ENCODE assay signal across 20 cellular contexts in genomic region chr22:19022755-19023154, GRCh38.
"Had no signal": no experiment of that assay in that cellular context is flagged by ENCODE, and none has a peak within 500 bp of the region (broad histone marks: within the 10 kb centered on the region; RNA-seq: fewer than 3 reads in every experiment).

No MANE protein-coding gene starts in this region.

- H3K4me1 Mint-ChIP-seq: activated CD4-positive, alpha-beta T cell treated with anti-CD3 and anti-CD28 coated beads, Interleukin-2, amount 10 ng/mL, durations not matched to agents 24 days and 14 days had no signal

- H3K27ac ChIP-seq: colonic mucosa, heart left ventricle, prostate gland, right atrium auricular region, suprapubic skin, transverse colon had no signal

- H3K27me3 ChIP-seq: colonic mucosa had no signal

- H3K36me3 ChIP-seq: colonic mucosa, heart left ventricle, prostate gland, right atrium auricular region, suprapubic skin, transverse colon had no signal

- H3K4me3 Mint-ChIP-seq: activated CD4-positive, alpha-beta T cell treated with anti-CD3 and anti-CD28 coated beads, Interleukin-2, amount 10 ng/mL, durations not matched to agents 24 days and 14 days; activated CD8-positive, alpha-beta T cell treated with anti-CD3 and anti-CD28 coated beads for 36 hours; activated T-helper 17 cell treated with anti-CD3 and anti-CD28 coated beads, Interleukin-2, amount 50 U/mL, for 72 hours; stimulated activated naive CD8-positive, alpha-beta T cell treated with anti-CD3 and anti-CD28 coated beads, Interleukin-15, Interleukin-2, amounts not matched to agents 100 ng/mL and 50 ng/mL, for 24 hours; T-helper 2 cell treated with Interferon-gamma antibody and Interleukin-4, amounts not matched to agents 5 μg/mL and 100 μg/mL, for 36 hours had no signal

- H3K9me3 Mint-ChIP-seq: activated CD4-positive, alpha-beta T cell treated with anti-CD3 and anti-CD28 coated beads, Interleukin-2, amount 10 ng/mL, durations not matched to agents 24 days and 14 days; activated CD8-positive, alpha-beta T cell treated with anti-CD3 and anti-CD28 coated beads for 36 hours; activated T-helper 17 cell treated with anti-CD3 and anti-CD28 coated beads, Interleukin-2, amount 50 U/mL, for 72 hours; brain; stimulated activated naive CD8-positive, alpha-beta T cell treated with anti-CD3 and anti-CD28 coated beads, Interleukin-15, Interleukin-2, amounts not matched to agents 100 ng/mL and 50 ng/mL, for 24 hours; T-helper 2 cell treated with Interferon-gamma antibody and Interleukin-4, amounts not matched to agents 5 μg/mL and 100 μg/mL, for 36 hours had no signal

- FAIRE-seq: frontal cortex had no signal

- H3K4me3 ChIP-seq: colonic mucosa, heart left ventricle, prostate gland, right atrium auricular region, suprapubic skin, transverse colon had no signal

- H3K9me3 ChIP-seq: colonic mucosa, heart left ventricle, prostate gland, right atrium auricular region, suprapubic skin, transverse colon had no signal

- H3K4me1 ChIP-seq: colonic mucosa, heart left ventricle, prostate gland, right atrium auricular region, suprapubic skin, transverse colon had no signal

- ATAC-seq: activated CD8-positive, alpha-beta T cell treated with anti-CD3 and anti-CD28 coated beads for 36 hours; activated T-helper 17 cell treated with anti-CD3 and anti-CD28 coated beads, Interleukin-2, amount 50 U/mL, for 72 hours; heart left ventricle; left ventricle myocardium superior had no signal

- DNase-seq: activated CD4-positive, alpha-beta T cell treated with anti-CD3 and anti-CD28 coated beads, Interleukin-2, amount 10 ng/mL, durations not matched to agents 24 days and 14 days; activated CD8-positive, alpha-beta T cell treated with anti-CD3 and anti-CD28 coated beads for 36 hours; activated naive CD4-positive, alpha-beta T cell; activated T-cell treated with anti-CD3 and anti-CD28 coated beads, Interleukin-2, amount 50 U/mL, for 1 hour; anterior cingulate cortex; caudate nucleus; colonic mucosa; heart left ventricle; kidney glomerular epithelial cell; left ventricle myocardium superior; stimulated activated CD4-positive, alpha-beta T cell treated with anti-CD3 and anti-CD28 coated beads, Interleukin-2, amount 100 ng/mL, for 24 hours; transverse colon had no signal

- H3K27ac Mint-ChIP-seq: activated CD4-positive, alpha-beta T cell treated with anti-CD3 and anti-CD28 coated beads, Interleukin-2, amount 10 ng/mL, durations not matched to agents 24 days and 14 days; activated CD8-positive, alpha-beta T cell treated with anti-CD3 and anti-CD28 coated beads for 36 hours; activated T-helper 17 cell treated with anti-CD3 and anti-CD28 coated beads, Interleukin-2, amount 50 U/mL, for 72 hours; stimulated activated naive CD8-positive, alpha-beta T cell treated with anti-CD3 and anti-CD28 coated beads, Interleukin-15, Interleukin-2, amounts not matched to agents 100 ng/mL and 50 ng/mL, for 24 hours; T-helper 2 cell treated with Interferon-gamma antibody and Interleukin-4, amounts not matched to agents 5 μg/mL and 100 μg/mL, for 36 hours had no signal
